ENCODE assay signal across 1 cellular context in the genomic region with DNA sequence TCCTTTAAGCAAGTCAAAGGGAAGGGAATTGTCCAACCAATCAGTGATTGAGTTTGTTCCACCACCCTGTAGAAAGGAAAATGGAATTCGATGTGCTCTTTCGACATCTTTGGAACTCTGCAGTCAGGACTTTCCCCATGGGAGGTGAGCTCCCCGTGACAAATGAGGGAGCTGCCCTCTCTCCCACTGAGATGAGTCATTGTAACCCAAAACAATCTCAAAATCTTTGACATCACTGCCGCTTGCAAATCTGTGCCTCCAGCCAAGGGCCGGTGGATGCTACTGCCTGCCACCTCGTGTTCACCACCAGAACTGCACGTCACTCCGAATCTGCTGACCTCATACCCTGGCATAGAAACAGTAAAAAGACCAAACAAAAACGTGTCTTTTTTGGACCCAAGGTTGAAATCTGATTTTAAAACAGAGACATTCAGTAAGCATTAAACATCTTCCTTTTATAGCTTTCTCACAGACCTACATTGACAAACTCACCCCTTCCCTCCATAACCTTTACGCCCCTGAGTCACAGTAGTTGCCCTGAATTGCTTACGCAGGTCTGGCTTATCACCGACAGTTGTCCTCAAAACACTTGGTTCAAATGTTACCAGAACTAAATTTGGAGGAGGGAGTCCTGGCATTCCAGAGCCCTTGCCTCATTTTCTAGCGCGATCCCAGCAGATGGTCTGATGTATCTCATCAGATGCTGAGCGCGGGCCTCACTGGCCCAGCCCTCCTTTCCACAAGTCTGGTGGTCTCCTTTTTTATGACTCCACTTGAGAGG.
A peak's percentile ranks its signal among the peaks of the same experiment; 100 is the strongest.
TF ChIP-seq lines count a peak whose summit lies in the region.

No MANE protein-coding gene starts in this region.

TF ChIP-seq in HEK293, 187 proteins besides CTCF, POLR2A, EP300 and RAD21 (continued from another document and continues in another):
- TF ChIP-seq ZNF518A (tag by site-specific recombination; conservative IDR thresholded peaks at IDR 0.05; ENCODE audit: low read depth) = peak; percentile 58
- peak; percentile 60; the same call in 1 of the 2 replicates for TF ChIP-seq ZNF394 (tag by site-specific recombination; IDR thresholded peaks at IDR 0.05; ENCODE audit: borderline replicate concordance)
- TF ChIP-seq ZNF660 (tag by site-specific recombination; IDR thresholded peaks at IDR 0.05) = peak; percentile 92
- TF ChIP-seq KLF10 (tag by site-specific recombination; IDR thresholded peaks at IDR 0.05) = peak; percentile 72
- TF ChIP-seq ZIC2 (tag by site-specific recombination; IDR thresholded peaks at IDR 0.05) = peak; percentile 89
- TF ChIP-seq ZNF600 (tag by site-specific recombination; IDR thresholded peaks at IDR 0.05) = peak; percentile 52; the same call in 1 of the 2 replicates
- peak; percentile 99 for TF ChIP-seq GFI1B (tag by site-specific recombination; IDR thresholded peaks at IDR 0.05)
- peak; percentile 66; the same call in 1 of the 2 replicates for TF ChIP-seq ZSCAN30 (tag by site-specific recombination; IDR thresholded peaks at IDR 0.05)
- TF ChIP-seq ZBTB48 (tag by site-specific recombination; IDR thresholded peaks at IDR 0.05) = no peak
- TF ChIP-seq, protein P1, sequence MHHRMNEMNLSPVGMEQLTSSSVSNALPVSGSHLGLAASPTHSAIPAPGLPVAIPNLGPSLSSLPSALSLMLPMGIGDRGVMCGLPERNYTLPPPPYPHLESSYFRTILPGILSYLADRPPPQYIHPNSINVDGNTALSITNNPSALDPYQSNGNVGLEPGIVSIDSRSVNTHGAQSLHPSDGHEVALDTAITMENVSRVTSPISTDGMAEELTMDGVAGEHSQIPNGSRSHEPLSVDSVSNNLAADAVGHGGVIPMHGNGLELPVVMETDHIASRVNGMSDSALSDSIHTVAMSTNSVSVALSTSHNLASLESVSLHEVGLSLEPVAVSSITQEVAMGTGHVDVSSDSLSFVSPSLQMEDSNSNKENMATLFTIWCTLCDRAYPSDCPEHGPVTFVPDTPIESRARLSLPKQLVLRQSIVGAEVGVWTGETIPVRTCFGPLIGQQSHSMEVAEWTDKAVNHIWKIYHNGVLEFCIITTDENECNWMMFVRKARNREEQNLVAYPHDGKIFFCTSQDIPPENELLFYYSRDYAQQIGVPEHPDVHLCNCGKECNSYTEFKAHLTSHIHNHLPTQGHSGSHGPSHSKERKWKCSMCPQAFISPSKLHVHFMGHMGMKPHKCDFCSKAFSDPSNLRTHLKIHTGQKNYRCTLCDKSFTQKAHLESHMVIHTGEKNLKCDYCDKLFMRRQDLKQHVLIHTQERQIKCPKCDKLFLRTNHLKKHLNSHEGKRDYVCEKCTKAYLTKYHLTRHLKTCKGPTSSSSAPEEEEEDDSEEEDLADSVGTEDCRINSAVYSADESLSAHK (tag by site-specific recombination; IDR thresholded peaks at IDR 0.05) = 0 out of 2 replicates have a peak, but pooled peaks have one; percentile 16
- no peak for TF ChIP-seq ZNF112 (tag by site-specific recombination; IDR thresholded peaks at IDR 0.05)
- peak; percentile 96 for TF ChIP-seq WT1 (tag by site-specific recombination; IDR thresholded peaks at IDR 0.05)
- TF ChIP-seq, protein P2, sequence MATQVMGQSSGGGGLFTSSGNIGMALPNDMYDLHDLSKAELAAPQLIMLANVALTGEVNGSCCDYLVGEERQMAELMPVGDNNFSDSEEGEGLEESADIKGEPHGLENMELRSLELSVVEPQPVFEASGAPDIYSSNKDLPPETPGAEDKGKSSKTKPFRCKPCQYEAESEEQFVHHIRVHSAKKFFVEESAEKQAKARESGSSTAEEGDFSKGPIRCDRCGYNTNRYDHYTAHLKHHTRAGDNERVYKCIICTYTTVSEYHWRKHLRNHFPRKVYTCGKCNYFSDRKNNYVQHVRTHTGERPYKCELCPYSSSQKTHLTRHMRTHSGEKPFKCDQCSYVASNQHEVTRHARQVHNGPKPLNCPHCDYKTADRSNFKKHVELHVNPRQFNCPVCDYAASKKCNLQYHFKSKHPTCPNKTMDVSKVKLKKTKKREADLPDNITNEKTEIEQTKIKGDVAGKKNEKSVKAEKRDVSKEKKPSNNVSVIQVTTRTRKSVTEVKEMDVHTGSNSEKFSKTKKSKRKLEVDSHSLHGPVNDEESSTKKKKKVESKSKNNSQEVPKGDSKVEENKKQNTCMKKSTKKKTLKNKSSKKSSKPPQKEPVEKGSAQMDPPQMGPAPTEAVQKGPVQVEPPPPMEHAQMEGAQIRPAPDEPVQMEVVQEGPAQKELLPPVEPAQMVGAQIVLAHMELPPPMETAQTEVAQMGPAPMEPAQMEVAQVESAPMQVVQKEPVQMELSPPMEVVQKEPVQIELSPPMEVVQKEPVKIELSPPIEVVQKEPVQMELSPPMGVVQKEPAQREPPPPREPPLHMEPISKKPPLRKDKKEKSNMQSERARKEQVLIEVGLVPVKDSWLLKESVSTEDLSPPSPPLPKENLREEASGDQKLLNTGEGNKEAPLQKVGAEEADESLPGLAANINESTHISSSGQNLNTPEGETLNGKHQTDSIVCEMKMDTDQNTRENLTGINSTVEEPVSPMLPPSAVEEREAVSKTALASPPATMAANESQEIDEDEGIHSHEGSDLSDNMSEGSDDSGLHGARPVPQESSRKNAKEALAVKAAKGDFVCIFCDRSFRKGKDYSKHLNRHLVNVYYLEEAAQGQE (tag by site-specific recombination; IDR thresholded peaks at IDR 0.05) = no peak
- TF ChIP-seq ZNF561 (tag by site-specific recombination; IDR thresholded peaks at IDR 0.05; ENCODE audit: borderline replicate concordance) = peak; percentile 96
- TF ChIP-seq, protein P3, sequence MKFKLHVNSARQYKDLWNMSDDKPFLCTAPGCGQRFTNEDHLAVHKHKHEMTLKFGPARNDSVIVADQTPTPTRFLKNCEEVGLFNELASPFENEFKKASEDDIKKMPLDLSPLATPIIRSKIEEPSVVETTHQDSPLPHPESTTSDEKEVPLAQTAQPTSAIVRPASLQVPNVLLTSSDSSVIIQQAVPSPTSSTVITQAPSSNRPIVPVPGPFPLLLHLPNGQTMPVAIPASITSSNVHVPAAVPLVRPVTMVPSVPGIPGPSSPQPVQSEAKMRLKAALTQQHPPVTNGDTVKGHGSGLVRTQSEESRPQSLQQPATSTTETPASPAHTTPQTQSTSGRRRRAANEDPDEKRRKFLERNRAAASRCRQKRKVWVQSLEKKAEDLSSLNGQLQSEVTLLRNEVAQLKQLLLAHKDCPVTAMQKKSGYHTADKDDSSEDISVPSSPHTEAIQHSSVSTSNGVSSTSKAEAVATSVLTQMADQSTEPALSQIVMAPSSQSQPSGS (tag by site-specific recombination; IDR thresholded peaks at IDR 0.05; ENCODE audit: low read depth) = peak; percentile 92
- peak; percentile 90 for TF ChIP-seq ZNF24 (tag by site-specific recombination; IDR thresholded peaks at IDR 0.05)
- peak; percentile 93 for TF ChIP-seq ZBTB21 (tag by site-specific recombination; IDR thresholded peaks at IDR 0.05)
- TF ChIP-seq KLF1 (tag by site-specific recombination; IDR thresholded peaks at IDR 0.05) = peak; percentile 29; the same call in 1 of the 2 replicates
- TF ChIP-seq ZNF639 (tag by site-specific recombination; IDR thresholded peaks at IDR 0.05) = 0 out of 2 replicates have a peak, but pooled peaks have one; percentile 77
- no peak for TF ChIP-seq GLI2 (tag by site-specific recombination; IDR thresholded peaks at IDR 0.05; ENCODE audit: borderline replicate concordance, low read depth)
- peak; percentile 96 for TF ChIP-seq PRDM1 (tag by site-specific recombination; IDR thresholded peaks at IDR 0.05)
- TF ChIP-seq ZNF510 (tag by site-specific recombination; IDR thresholded peaks at IDR 0.05; ENCODE audit: insufficient replicate concordance) = no peak
- TF ChIP-seq ZFHX2 (tag by site-specific recombination; conservative IDR thresholded peaks at IDR 0.05) = peak; percentile 52; the same call in 1 of the 2 replicates
- no peak for TF ChIP-seq ZNF10 (tag by site-specific recombination; IDR thresholded peaks at IDR 0.05)
- TF ChIP-seq ZNF629 (tag by site-specific recombination; IDR thresholded peaks at IDR 0.05) = peak; percentile 99
- peak; percentile 67; the same call in 1 of the 2 replicates for TF ChIP-seq BCL11B (tag by site-specific recombination; IDR thresholded peaks at IDR 0.05; ENCODE audit: low read depth)
- peak; percentile 93 for TF ChIP-seq IKZF3 (tag by site-specific recombination; IDR thresholded peaks at IDR 0.05)
- TF ChIP-seq, protein P4, sequence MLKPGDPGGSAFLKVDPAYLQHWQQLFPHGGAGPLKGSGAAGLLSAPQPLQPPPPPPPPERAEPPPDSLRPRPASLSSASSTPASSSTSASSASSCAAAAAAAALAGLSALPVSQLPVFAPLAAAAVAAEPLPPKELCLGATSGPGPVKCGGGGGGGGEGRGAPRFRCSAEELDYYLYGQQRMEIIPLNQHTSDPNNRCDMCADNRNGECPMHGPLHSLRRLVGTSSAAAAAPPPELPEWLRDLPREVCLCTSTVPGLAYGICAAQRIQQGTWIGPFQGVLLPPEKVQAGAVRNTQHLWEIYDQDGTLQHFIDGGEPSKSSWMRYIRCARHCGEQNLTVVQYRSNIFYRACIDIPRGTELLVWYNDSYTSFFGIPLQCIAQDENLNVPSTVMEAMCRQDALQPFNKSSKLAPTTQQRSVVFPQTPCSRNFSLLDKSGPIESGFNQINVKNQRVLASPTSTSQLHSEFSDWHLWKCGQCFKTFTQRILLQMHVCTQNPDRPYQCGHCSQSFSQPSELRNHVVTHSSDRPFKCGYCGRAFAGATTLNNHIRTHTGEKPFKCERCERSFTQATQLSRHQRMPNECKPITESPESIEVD (tag by site-specific recombination; IDR thresholded peaks at IDR 0.05) = 0 out of 2 replicates have a peak, but pooled peaks have one; percentile 22
- TF ChIP-seq SP2 (tag by site-specific recombination; IDR thresholded peaks at IDR 0.05) = peak; percentile 30; the same call in 1 of the 2 replicates
- no peak for TF ChIP-seq ZNF19 (tag by site-specific recombination; IDR thresholded peaks at IDR 0.05; ENCODE audit: low read depth)
- no peak for TF ChIP-seq ZNF571 (tag by site-specific recombination; IDR thresholded peaks at IDR 0.05)
- TF ChIP-seq, protein P5, sequence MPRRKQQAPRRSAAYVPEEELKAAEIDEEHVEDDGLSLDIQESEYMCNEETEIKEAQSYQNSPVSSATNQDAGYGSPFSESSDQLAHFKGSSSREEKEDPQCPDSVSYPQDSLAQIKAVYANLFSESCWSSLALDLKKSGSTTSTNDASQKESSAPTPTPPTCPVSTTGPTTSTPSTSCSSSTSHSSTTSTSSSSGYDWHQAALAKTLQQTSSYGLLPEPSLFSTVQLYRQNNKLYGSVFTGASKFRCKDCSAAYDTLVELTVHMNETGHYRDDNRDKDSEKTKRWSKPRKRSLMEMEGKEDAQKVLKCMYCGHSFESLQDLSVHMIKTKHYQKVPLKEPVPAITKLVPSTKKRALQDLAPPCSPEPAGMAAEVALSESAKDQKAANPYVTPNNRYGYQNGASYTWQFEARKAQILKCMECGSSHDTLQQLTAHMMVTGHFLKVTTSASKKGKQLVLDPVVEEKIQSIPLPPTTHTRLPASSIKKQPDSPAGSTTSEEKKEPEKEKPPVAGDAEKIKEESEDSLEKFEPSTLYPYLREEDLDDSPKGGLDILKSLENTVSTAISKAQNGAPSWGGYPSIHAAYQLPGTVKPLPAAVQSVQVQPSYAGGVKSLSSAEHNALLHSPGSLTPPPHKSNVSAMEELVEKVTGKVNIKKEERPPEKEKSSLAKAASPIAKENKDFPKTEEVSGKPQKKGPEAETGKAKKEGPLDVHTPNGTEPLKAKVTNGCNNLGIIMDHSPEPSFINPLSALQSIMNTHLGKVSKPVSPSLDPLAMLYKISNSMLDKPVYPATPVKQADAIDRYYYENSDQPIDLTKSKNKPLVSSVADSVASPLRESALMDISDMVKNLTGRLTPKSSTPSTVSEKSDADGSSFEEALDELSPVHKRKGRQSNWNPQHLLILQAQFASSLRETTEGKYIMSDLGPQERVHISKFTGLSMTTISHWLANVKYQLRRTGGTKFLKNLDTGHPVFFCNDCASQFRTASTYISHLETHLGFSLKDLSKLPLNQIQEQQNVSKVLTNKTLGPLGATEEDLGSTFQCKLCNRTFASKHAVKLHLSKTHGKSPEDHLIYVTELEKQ (tag by site-specific recombination; IDR thresholded peaks at IDR 0.05; ENCODE audit: borderline replicate concordance) = peak; percentile 87
